In genomic region chr6:68911811-68912210, GRCh38 we compare ENCODE assay signal across 22 cellular contexts.
"Had no signal": no experiment of that assay in that cellular context is flagged by ENCODE, and none has a peak within 500 bp of the region (broad histone marks: within the 10 kb centered on the region; RNA-seq: fewer than 3 reads in every experiment).

No MANE protein-coding gene starts in this region.

- ATAC-seq: left lobe of liver; mucosa of descending colon; naive thymus-derived CD4-positive, alpha-beta T cell; right cardiac atrium; stimulated activated effector memory CD8-positive, alpha-beta T cell treated with anti-CD3 and anti-CD28 coated beads, Interleukin-12 subunit alpha, Interleukin-12 subunit beta, amount 100 ng/mL, for 72 hours; stimulated activated naive CD8-positive, alpha-beta T cell treated with anti-CD3 and anti-CD28 coated beads, Interleukin-15, Interleukin-2, amounts not matched to agents 100 U/mL and 50 U/mL, for 24 hours had no signal

- DNase-seq: dermis blood vessel endothelial cell; effector memory CD4-positive, alpha-beta T cell; erythroblast; esophagus squamous epithelium; head of caudate nucleus; mesenchymal stem cell; mucosa of descending colon; naive thymus-derived CD4-positive, alpha-beta T cell; right cardiac atrium; sigmoid colon; stimulated activated CD4-positive, alpha-beta T cell treated with anti-CD3 and anti-CD28 coated beads, Interleukin-2, amount 100 ng/mL, for 24 hours; stimulated activated CD4-positive, alpha-beta T cell treated with anti-CD3 and anti-CD28 coated beads, Interleukin-4, amount 100 ng/mL, for 24 hours; stimulated activated naive CD8-positive, alpha-beta T cell treated with anti-CD3 and anti-CD28 coated beads, Interleukin-15, Interleukin-2, amounts not matched to agents 100 U/mL and 50 U/mL, for 24 hours; substantia nigra; testis; tibial artery had no signal

- H3K9me3 Mint-ChIP-seq: mesothelial cell of epicardium, type B pancreatic cell had no signal

- H3K4me3 Mint-ChIP-seq: mesothelial cell of epicardium; naive thymus-derived CD4-positive, alpha-beta T cell; nephron; neural progenitor cell; stimulated activated effector memory CD8-positive, alpha-beta T cell treated with anti-CD3 and anti-CD28 coated beads, Interleukin-12 subunit alpha, Interleukin-12 subunit beta, amount 100 ng/mL, for 72 hours; type B pancreatic cell had no signal

- H3K27ac Mint-ChIP-seq: mesothelial cell of epicardium; naive thymus-derived CD4-positive, alpha-beta T cell; nephron; neural progenitor cell; stimulated activated effector memory CD8-positive, alpha-beta T cell treated with anti-CD3 and anti-CD28 coated beads, Interleukin-12 subunit alpha, Interleukin-12 subunit beta, amount 100 ng/mL, for 72 hours; type B pancreatic cell had no signal

- H3K36me3 Mint-ChIP-seq: naive thymus-derived CD4-positive, alpha-beta T cell; stimulated activated effector memory CD8-positive, alpha-beta T cell treated with anti-CD3 and anti-CD28 coated beads, Interleukin-12 subunit alpha, Interleukin-12 subunit beta, amount 100 ng/mL, for 72 hours; type B pancreatic cell had no signal

- H3K27me3 Mint-ChIP-seq: naive thymus-derived CD4-positive, alpha-beta T cell; type B pancreatic cell had no signal

- H3K4me1 Mint-ChIP-seq: mesothelial cell of epicardium; naive thymus-derived CD4-positive, alpha-beta T cell; nephron; neural progenitor cell; stimulated activated effector memory CD8-positive, alpha-beta T cell treated with anti-CD3 and anti-CD28 coated beads, Interleukin-12 subunit alpha, Interleukin-12 subunit beta, amount 100 ng/mL, for 72 hours had no signal
